33 cellular contexts compared by ENCODE assay signal in genomic region chr13:30692108-30692507, GRCh38. TPM values are rescaled to one million over a fixed set of nuclear protein-coding genes. Genes with fewer than 3 reads are reported as not detected.
"Had no signal": no experiment of that assay in that cellular context is flagged by ENCODE, and none has a peak within 500 bp of the region (broad histone marks: within the 10 kb centered on the region; RNA-seq: fewer than 3 reads in every experiment).

No MANE protein-coding gene starts in this region.

- H3K27ac Mint-ChIP-seq: activated CD4-positive, alpha-beta memory T cell treated with anti-CD3 and anti-CD28 coated beads, Interleukin-2, amount 10 ng/mL, durations not matched to agents 7 days and 5 days; activated CD8-positive, alpha-beta memory T cell treated with anti-CD3 and anti-CD28 coated beads, Interleukin-2, amount 10 ng/mL, durations not matched to agents 7 days and 5 days; activated naive CD4-positive, alpha-beta T cell treated with anti-CD3 and anti-CD28 coated beads, Interleukin-2, amount 10 ng/mL, durations not matched to agents 7 days and 5 days; activated naive CD8-positive, alpha-beta T cell; activated naive CD8-positive, alpha-beta T cell treated with anti-CD3 and anti-CD28 coated beads, Interleukin-2, amount 50 U/mL, for 24 hours; brain had no signal

- ATAC-seq: activated CD8-positive, alpha-beta memory T cell treated with anti-CD3 and anti-CD28 coated beads, Interleukin-2, amount 10 ng/mL, durations not matched to agents 7 days and 5 days; activated naive CD8-positive, alpha-beta T cell treated with anti-CD3 and anti-CD28 coated beads, Interleukin-2, amount 50 U/mL, for 24 hours; K562; Panc1 had no signal

- H3K27ac ChIP-seq: SJCRH30, SK-N-MC, WERI-Rb-1 had no signal

- FAIRE-seq: bronchial epithelial cell, K562 had no signal

- H3K4me3 ChIP-seq: K562, SJCRH30, SK-N-MC had no signal

- H3K36me3 ChIP-seq: SJCRH30, WERI-Rb-1 had no signal

- H3K36me3 Mint-ChIP-seq: activated naive CD4-positive, alpha-beta T cell treated with anti-CD3 and anti-CD28 coated beads, Interleukin-2, amount 10 ng/mL, durations not matched to agents 7 days and 5 days; brain had no signal

- H3K27me3 ChIP-seq: SJCRH30 had no signal

- H3K4me3 Mint-ChIP-seq: activated CD4-positive, alpha-beta memory T cell treated with anti-CD3 and anti-CD28 coated beads, Interleukin-2, amount 10 ng/mL, durations not matched to agents 7 days and 5 days; activated CD8-positive, alpha-beta memory T cell treated with anti-CD3 and anti-CD28 coated beads, Interleukin-2, amount 10 ng/mL, durations not matched to agents 7 days and 5 days; activated naive CD4-positive, alpha-beta T cell treated with anti-CD3 and anti-CD28 coated beads, Interleukin-2, amount 10 ng/mL, durations not matched to agents 7 days and 5 days; activated naive CD8-positive, alpha-beta T cell treated with anti-CD3 and anti-CD28 coated beads, Interleukin-2, amount 50 U/mL, for 24 hours; brain had no signal

- DNase-seq: activated CD4-positive, alpha-beta memory T cell treated with anti-CD3 and anti-CD28 coated beads, Interleukin-2, amount 10 ng/mL, durations not matched to agents 7 days and 5 days; activated CD4-positive, alpha-beta T cell treated with anti-CD3 and anti-CD28 coated beads for 1 hour; activated CD4-positive, alpha-beta T cell treated with anti-CD3 and anti-CD28 coated beads for 48 hours; activated CD4-positive, CD25-positive, alpha-beta regulatory T cell; activated CD8-positive, alpha-beta memory T cell treated with anti-CD3 and anti-CD28 coated beads for 24 hours; activated CD8-positive, alpha-beta memory T cell treated with anti-CD3 and anti-CD28 coated beads, Interleukin-2, amount 10 ng/mL, durations not matched to agents 7 days and 5 days; activated CD8-positive, alpha-beta memory T cell treated with anti-CD3 and anti-CD28 coated beads, Interleukin-2, amount 50 U/mL, for 48 hours; activated effector memory CD4-positive, alpha-beta T cell treated with Interleukin-2 at 50 U/mL for 16 hours; activated naive CD4-positive, alpha-beta T cell treated with anti-CD3 and anti-CD28 coated beads, Interleukin-2, amount 10 ng/mL, durations not matched to agents 7 days and 5 days; activated naive CD8-positive, alpha-beta T cell treated with anti-CD3 and anti-CD28 coated beads, Interleukin-2, amount 50 U/mL, for 24 hours; activated T-cell treated with anti-CD3 and anti-CD28 coated beads, Interleukin-2, amount 50 U/mL, for 48 hours; anterior cingulate cortex; Karpas-422; MV-4-11; NCI-H1092; NCI-H146; NCI-H187; NCI-H2029 treated with DMSO at 0.1 percent for 48 hours; NCI-H2107; NCI-H2171; NCI-H510A; NCI-H526 treated with DMSO at 0.1 percent for 48 hours; NCI-H774; SHP77; SJCRH30; T1000; WERI-Rb-1 had no signal

RNA-seq across cellular contexts. Expression of gene ALOX5AP, which starts 43.2 kb away (rescaled TPM):
- total RNA-seq: bronchial epithelial cell had no signal
- polyA plus RNA-seq: K562 had no signal
